In genomic region chr11:133197425-133197824, GRCh38 we compare ENCODE assay signal across 26 cellular contexts.
"Had no signal": no experiment of that assay in that cellular context is flagged by ENCODE, and none has a peak within 500 bp of the region (broad histone marks: within the 10 kb centered on the region; RNA-seq: fewer than 3 reads in every experiment).

No MANE protein-coding gene starts in this region.

- H3K27ac Mint-ChIP-seq: activated CD4-positive, alpha-beta memory T cell treated with anti-CD3 and anti-CD28 coated beads for 36 hours; activated naive CD4-positive, alpha-beta T cell treated with anti-CD3 and anti-CD28 coated beads, Interleukin-2, amount 50 U/mL, for 24 hours; activated T-helper 1 cell treated with anti-CD3 and anti-CD28 coated beads, Interleukin-12 subunit alpha, Interleukin-12 subunit beta, Interleukin-2, Interleukin-4 antibody, amounts not matched to agents 30 ng/mL and 10 ng/mL and 1 ng/mL, durations not matched to agents 14 hours and 24 hours and 36 hours; naive thymus-derived CD4-positive, alpha-beta T cell; progenitor cell of endocrine pancreas; stimulated activated naive B cell treated with anti-CD40 and anti-IgM and Interleukin-4, amounts not matched to agents 10 μg/mL and 1 μg/mL and 100 μg/mL, for 72 hours; T-helper 1 cell treated with Interleukin-12 subunit alpha and Interleukin-12 subunit beta and Interleukin-4 antibody, amounts not matched to agents 30 μg/mL and 1 μg/mL, for 36 hours had no signal

- H3K27me3 ChIP-seq: brain microvascular endothelial cell, transverse colon had no signal

- H3K27ac ChIP-seq: brain microvascular endothelial cell, heart right ventricle, lower lobe of right lung, sigmoid colon, transverse colon had no signal

- H3K4me3 ChIP-seq: heart right ventricle, lower lobe of right lung, sigmoid colon, transverse colon had no signal

- H3K9me3 Mint-ChIP-seq: activated CD4-positive, alpha-beta memory T cell treated with anti-CD3 and anti-CD28 coated beads for 36 hours; activated naive CD4-positive, alpha-beta T cell treated with anti-CD3 and anti-CD28 coated beads, Interleukin-2, amount 50 U/mL, for 24 hours; activated T-helper 1 cell treated with anti-CD3 and anti-CD28 coated beads, Interleukin-12 subunit alpha, Interleukin-12 subunit beta, Interleukin-2, Interleukin-4 antibody, amounts not matched to agents 30 ng/mL and 10 ng/mL and 1 ng/mL, durations not matched to agents 14 hours and 24 hours and 36 hours; neural crest cell; stimulated activated naive B cell treated with anti-CD40 and anti-IgM and Interleukin-4, amounts not matched to agents 10 μg/mL and 1 μg/mL and 100 μg/mL, for 72 hours had no signal

- FAIRE-seq: colon, keratinocyte, urothelium cell line had no signal

- DNase-seq: activated CD4-positive, alpha-beta memory T cell treated with anti-CD3 and anti-CD28 coated beads for 36 hours; activated CD4-positive, alpha-beta T cell treated with anti-CD3 and anti-CD28 coated beads for 4 hours; activated CD4-positive, CD25-positive, alpha-beta regulatory T cell; activated gamma-delta T cell treated with Interleukin-2 at 50 U/mL for 16 hours; anterior cingulate cortex; brain microvascular endothelial cell; effector memory CD4-positive, alpha-beta T cell; heart right ventricle; lower lobe of right lung; naive thymus-derived CD4-positive, alpha-beta T cell; occipital lobe; retina; sigmoid colon; stimulated activated CD4-positive, alpha-beta T cell treated with anti-CD3 and anti-CD28 coated beads, Interleukin-2, amount 100 ng/mL, for 48 hours; stimulated activated CD8-positive, alpha-beta memory T cell treated with anti-CD3 and anti-CD28 coated beads, Interleukin-4, amount 100 ng/mL, for 48 hours; stimulated activated naive B cell treated with anti-CD40 and anti-IgM and Interleukin-4, amounts not matched to agents 10 μg/mL and 1 μg/mL and 100 μg/mL, for 72 hours; transverse colon had no signal

- H3K4me1 ChIP-seq: heart right ventricle, lower lobe of right lung, sigmoid colon, transverse colon had no signal

- H3K36me3 Mint-ChIP-seq: activated CD4-positive, alpha-beta memory T cell treated with anti-CD3 and anti-CD28 coated beads for 36 hours; activated naive CD4-positive, alpha-beta T cell treated with anti-CD3 and anti-CD28 coated beads, Interleukin-2, amount 50 U/mL, for 24 hours; stimulated activated naive B cell treated with anti-CD40 and anti-IgM and Interleukin-4, amounts not matched to agents 10 μg/mL and 1 μg/mL and 100 μg/mL, for 72 hours had no signal

- H3K9me3 ChIP-seq: heart right ventricle, lower lobe of right lung, sigmoid colon, transverse colon had no signal

- H3K27me3 Mint-ChIP-seq: central memory CD8-positive, alpha-beta T cell had no signal

- H3K4me1 Mint-ChIP-seq: activated naive CD4-positive, alpha-beta T cell treated with anti-CD3 and anti-CD28 coated beads, Interleukin-2, amount 50 U/mL, for 24 hours; central memory CD8-positive, alpha-beta T cell; naive thymus-derived CD4-positive, alpha-beta T cell had no signal

- H3K4me3 Mint-ChIP-seq: activated CD4-positive, alpha-beta memory T cell treated with anti-CD3 and anti-CD28 coated beads for 36 hours; activated naive CD4-positive, alpha-beta T cell treated with anti-CD3 and anti-CD28 coated beads, Interleukin-2, amount 50 U/mL, for 24 hours; activated T-helper 1 cell treated with anti-CD3 and anti-CD28 coated beads, Interleukin-12 subunit alpha, Interleukin-12 subunit beta, Interleukin-2, Interleukin-4 antibody, amounts not matched to agents 30 ng/mL and 10 ng/mL and 1 ng/mL, durations not matched to agents 14 hours and 24 hours and 36 hours; central memory CD8-positive, alpha-beta T cell; naive thymus-derived CD4-positive, alpha-beta T cell; neural crest cell; stimulated activated naive B cell treated with anti-CD40 and anti-IgM and Interleukin-4, amounts not matched to agents 10 μg/mL and 1 μg/mL and 100 μg/mL, for 72 hours; T-helper 1 cell treated with Interleukin-12 subunit alpha and Interleukin-12 subunit beta and Interleukin-4 antibody, amounts not matched to agents 30 μg/mL and 1 μg/mL, for 36 hours had no signal

- ATAC-seq: heart right ventricle; lower lobe of right lung; naive thymus-derived CD4-positive, alpha-beta T cell; stimulated activated naive B cell treated with anti-CD40 and anti-IgM and Interleukin-4, amounts not matched to agents 10 μg/mL and 1 μg/mL and 100 μg/mL, for 72 hours had no signal

- H3K36me3 ChIP-seq: brain microvascular endothelial cell, heart right ventricle, lower lobe of right lung, sigmoid colon, transverse colon had no signal
